1 cellular context compared by ENCODE assay signal in genomic region chr6:84227434-84228197, GRCh38.
A peak's percentile ranks its signal among the peaks of the same experiment; 100 is the strongest.
TF ChIP-seq lines count a peak whose summit lies in the region.

CEP162 (minus strand) TSS chr6:84227643; CDS start chr6:84226393, 1,250 bp downstream.

TF ChIP-seq in K562, 482 proteins besides CTCF, POLR2A, EP300 and RAD21 (continued from another document and continues in another):
- TF ChIP-seq HES1 (IDR thresholded peaks at IDR 0.05; ENCODE audit: low read depth) (no peak), MBD2 (IDR thresholded peaks at IDR 0.05; ENCODE audit: borderline replicate concordance, low read depth) (peak; percentile 25), E2F3 (CRISPR knock-in tag; IDR thresholded peaks at IDR 0.05) (no peak), PATZ1 (CRISPR knock-in tag; IDR thresholded peaks at IDR 0.05; ENCODE audit: borderline replicate concordance) (no peak), PHF21A (IDR thresholded peaks at IDR 0.05; ENCODE audit: borderline replicate concordance, low read depth) (no peak), E2F4 (CRISPR knock-in tag; IDR thresholded peaks at IDR 0.05; ENCODE audit: low read depth) (no peak), HNRNPH1 (optimal IDR thresholded peaks at IDR 0.05; ENCODE audit: low read depth, low read length) (no peak), ATF7 (IDR thresholded peaks at IDR 0.05) (peak; percentile 72), E2F8 (IDR thresholded peaks at IDR 0.05; ENCODE audit: low read depth, partially characterized antibody) (peak; percentile 52), FOXM1 (IDR thresholded peaks at IDR 0.05; ENCODE audit: low read depth) (peak; percentile 34; the same call in 1 of the 2 replicates), FOXM1 (CRISPR knock-in tag; IDR thresholded peaks at IDR 0.05; ENCODE audit: low read depth) (no peak), ZBTB49 (CRISPR knock-in tag; IDR thresholded peaks at IDR 0.05; ENCODE audit: borderline replicate concordance) (no peak), ZKSCAN3 (CRISPR knock-in tag; IDR thresholded peaks at IDR 0.05) (no peak), BACH1 (tag; IDR thresholded peaks at IDR 0.05) (no peak), CREB1 (IDR thresholded peaks at IDR 0.05) (peak; percentile 2; the same call in 1 of the 2 replicates), CREB1 (CRISPR knock-in tag; IDR thresholded peaks at IDR 0.05) (no peak), THRA (IDR thresholded peaks at IDR 0.05) (no peak), BRD4 (IDR thresholded peaks at IDR 0.05) (no peak), MXD1 (CRISPR knock-in tag; IDR thresholded peaks at IDR 0.05; ENCODE audit: borderline replicate concordance, poor library complexity, severe bottlenecking) (no peak), ZNF695 (CRISPR knock-in tag; IDR thresholded peaks at IDR 0.05) (no peak), ZFP30 (CRISPR knock-in tag; IDR thresholded peaks at IDR 0.05; ENCODE audit: borderline replicate concordance) (no peak), SIX5 (IDR thresholded peaks at IDR 0.05; ENCODE audit: borderline replicate concordance in 1 of 2, insufficient read depth in 1 of 2, low read depth in 1 of 2, low read length in 2 of 2) (peak; percentile 41 to 66; a peak in 2 of 4 replicates), RBM39 (optimal IDR thresholded peaks at IDR 0.05; ENCODE audit: low read depth, low read length) (no peak), KDM4B (IDR thresholded peaks at IDR 0.05; ENCODE audit: borderline replicate concordance in 2 of 2, low read depth in 1 of 2) (no peak), DMBX1 (CRISPR knock-in tag; IDR thresholded peaks at IDR 0.05; ENCODE audit: borderline replicate concordance) (no peak), GATAD2A (IDR thresholded peaks at IDR 0.05) (no peak), GABPB2 (CRISPR knock-in tag; conservative IDR thresholded peaks at IDR 0.05) (no peak), AFF1 (IDR thresholded peaks at IDR 0.05; ENCODE audit: low read depth in 1 of 2, partially characterized antibody in 2 of 2) (peak in 1 of 2 experiments; percentile 93), ILF3 (IDR thresholded peaks at IDR 0.05; ENCODE audit: borderline replicate concordance) (no peak), STAG1 (CRISPR knock-in tag; IDR thresholded peaks at IDR 0.05; ENCODE audit: borderline replicate concordance) (no peak), MTA2 (IDR thresholded peaks at IDR 0.05; ENCODE audit: low read depth) (no peak), CBX2 (IDR thresholded peaks at IDR 0.05; ENCODE audit: insufficient read depth, low read length, poor library complexity, severe bottlenecking) (no peak), RBM22 (IDR thresholded peaks at IDR 0.05; ENCODE audit: low read depth, low read length, poor library complexity, severe bottlenecking) (no peak), E2F5 (CRISPR knock-in tag; IDR thresholded peaks at IDR 0.05) (no peak), GATA2 (CRISPR knock-in tag; IDR thresholded peaks at IDR 0.05) (no peak), EHMT2 (IDR thresholded peaks at IDR 0.05) (no peak), CAMTA2 (CRISPR knock-in tag; conservative IDR thresholded peaks at IDR 0.05) (no peak), THRAP3 (IDR thresholded peaks at IDR 0.05; ENCODE audit: borderline replicate concordance) (no peak), ZNF184 (CRISPR knock-in tag; IDR thresholded peaks at IDR 0.05) (no peak), ATF4 (CRISPR knock-in tag; IDR thresholded peaks at IDR 0.05) (no peak), FOXJ3 (CRISPR knock-in tag; IDR thresholded peaks at IDR 0.05) (no peak), HOXB6 (CRISPR knock-in tag; IDR thresholded peaks at IDR 0.05; ENCODE audit: borderline replicate concordance) (no peak), WHSC1 (IDR thresholded peaks at IDR 0.05; ENCODE audit: low read length) (no peak), POU5F1 (IDR thresholded peaks at IDR 0.05; ENCODE audit: borderline replicate concordance, low read depth, low read length, partially characterized antibody) (no peak), PRMT5 (CRISPR knock-in tag; IDR thresholded peaks at IDR 0.05) (no peak), PURB (CRISPR knock-in tag; IDR thresholded peaks at IDR 0.05; ENCODE audit: low read depth) (no peak), U2AF2 (optimal IDR thresholded peaks at IDR 0.05; ENCODE audit: low read depth, low read length) (no peak), FUS (optimal IDR thresholded peaks at IDR 0.05; ENCODE audit: low read depth, low read length) (no peak), ZBTB8A (IDR thresholded peaks at IDR 0.05; ENCODE audit: partially characterized antibody) (no peak), SLC30A9 (CRISPR knock-in tag; IDR thresholded peaks at IDR 0.05) (no peak), HNRNPK (IDR thresholded peaks at IDR 0.05; ENCODE audit: low read depth, low read length, poor library complexity, severe bottlenecking) (no peak), HMGN3 (IDR thresholded peaks at IDR 0.05; ENCODE audit: borderline replicate concordance, extremely low read depth, insufficient read length, low read depth, low read length) (no peak), RBM14 (IDR thresholded peaks at IDR 0.05; ENCODE audit: borderline replicate concordance, insufficient read depth, low read depth, low read length) (no peak), HNRNPL (IDR thresholded peaks at IDR 0.05; ENCODE audit: low read depth, low read length) (no peak), SAFB2 (IDR thresholded peaks at IDR 0.05; ENCODE audit: borderline replicate concordance, low read depth, low read length, severe bottlenecking) (no peak), GTF2A2 (tag; IDR thresholded peaks at IDR 0.05) (no peak), MTA1 (IDR thresholded peaks at IDR 0.05; ENCODE audit: borderline replicate concordance) (no peak)
